In the genomic region with DNA sequence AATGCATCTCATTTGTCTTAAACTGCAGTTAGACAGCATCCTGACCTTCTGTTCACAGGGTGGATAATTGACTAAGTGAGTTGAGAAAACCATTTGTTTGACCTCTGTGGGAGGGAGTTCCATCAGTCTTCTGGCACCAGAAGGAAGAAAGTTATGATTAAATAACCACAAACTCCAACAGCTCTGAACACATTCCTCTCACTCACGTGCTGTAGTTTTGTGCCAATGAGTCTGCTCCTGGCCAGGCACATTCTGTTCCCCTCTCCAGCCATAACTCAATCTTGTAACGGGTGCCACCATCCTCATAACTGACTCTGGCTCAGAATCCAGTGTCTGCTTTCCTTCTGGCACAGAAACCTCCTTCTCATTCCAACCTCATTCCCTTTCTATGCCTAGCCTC, we compare ENCODE assay signal across 11 cellular contexts.
DNase-seq lines count a peak whose midpoint lies in the region; TF ChIP-seq lines count a peak whose summit lies in the region.
"Had no signal": no experiment of that assay in that cellular context is flagged by ENCODE, and none has a peak within 500 bp of the region (broad histone marks: within the 10 kb centered on the region; RNA-seq: fewer than 3 reads in every experiment).

No MANE protein-coding gene starts in this region.

- H3K4me1 ChIP-seq in testis, result no peaks in the 10 kb centered on the region

- CTCF ChIA-PET in MCF 10A (lab: Yijun Ruan, JAX), result no interaction called here

- H3K27me3 ChIP-seq in testis (no peaks in the 10 kb centered on the region), WERI-Rb-1 (ENCODE audit: insufficient read depth, low read depth, severe bottlenecking) (no peaks in the 10 kb centered on the region)

- DNase-seq in HCEC 1CT (peak; percentile 75), MCF 10A (ENCODE audit: unreplicated experiment) (peak; percentile 61), kidney tubule cell (ENCODE audit: low spot score) (peak; percentile 66), testis (peak; percentile 77), DMS79 treated with DMSO at 0.1 percent for 48 hours (lab: John Stamatoyannopoulos, UW) (no peak), inferior parietal cortex (ENCODE audit: extremely low spot score) (no peak), ecto neural progenitor cell (ENCODE audit: low spot score) (no peak), WERI-Rb-1 (no peak)
- DNase-seq: activated CD8-positive, alpha-beta T cell treated with anti-CD3 and anti-CD28 coated beads, Interleukin-2, amount 10 ng/mL, durations not matched to agents 7 days and 5 days; MV-4-11; NCI-H82 had no signal

- H3K27ac Mint-ChIP-seq in MCF 10A (ENCODE audit: low read depth, unreplicated experiment), result peak overlapping the region; percentile 25
- H3K27ac Mint-ChIP-seq: activated CD8-positive, alpha-beta T cell treated with anti-CD3 and anti-CD28 coated beads, Interleukin-2, amount 10 ng/mL, durations not matched to agents 7 days and 5 days had no signal

- no peaks in the 10 kb centered on the region for H3K36me3 ChIP-seq in testis (ENCODE audit: low read depth, missing control alignments)
- H3K36me3 ChIP-seq in WERI-Rb-1, result no peaks in the 10 kb centered on the region

- H3K4me3 ChIP-seq in testis, result no peak overlapping the region
- no peak overlapping the region for H3K4me3 ChIP-seq in WERI-Rb-1 (ENCODE audit: low read depth, low read length)

- no peaks in the 10 kb centered on the region for H3K9me3 ChIP-seq in testis
- H3K9me3 ChIP-seq in WERI-Rb-1 (ENCODE audit: severe bottlenecking), result no peaks in the 10 kb centered on the region

- H3K4me3 Mint-ChIP-seq in MCF 10A (ENCODE audit: unreplicated experiment), result no peak overlapping the region
- H3K4me3 Mint-ChIP-seq: activated CD8-positive, alpha-beta T cell treated with anti-CD3 and anti-CD28 coated beads, Interleukin-2, amount 10 ng/mL, durations not matched to agents 7 days and 5 days had no signal

- 16 to 46% methylated on average over 2 of the region's 2 CpGs for WGBS in testis, 2 donors

- H3K36me3 Mint-ChIP-seq in MCF 10A (ENCODE audit: insufficient read depth, unreplicated experiment), result no peaks in the 10 kb centered on the region

- peaks cover 34% of the 10 kb centered on the region for H3K4me1 Mint-ChIP-seq in MCF 10A (ENCODE audit: insufficient read depth, unreplicated experiment)

- no peaks in the 10 kb centered on the region for H3K9me3 Mint-ChIP-seq in MCF 10A (ENCODE audit: unreplicated experiment)

- no peaks in the 10 kb centered on the region for H3K27me3 Mint-ChIP-seq in MCF 10A (ENCODE audit: insufficient read depth, unreplicated experiment)

- BruUV-seq in MCF 10A (replicated peaks; lab: Mats Ljungman, UMichigan), result no TSS peak

- TF ChIP-seq CTCF in MCF 10A (IDR thresholded peaks at IDR 0.05; ENCODE audit: unreplicated experiment), result no peak
- no peak for TF ChIP-seq CTCF in testis (IDR thresholded peaks at IDR 0.05)
- TF ChIP-seq CTCF in WERI-Rb-1 (IDR thresholded peaks at IDR 0.05; ENCODE audit: low read depth, low read length), result no peak

- POLR2A ChIA-PET in MCF 10A (lab: Yijun Ruan, JAX), result no interaction called here

- intact Hi-C loops in MCF 10A (cut with micrococcal nuclease) (no loop called here), testis (cut with DNase I; ENCODE audit: low total_unique reads) (no loop called here)

- no peak for TF ChIP-seq POLR2A in testis (IDR thresholded peaks at IDR 0.05)

- H3K27ac ChIP-seq in testis (no peak overlapping the region), WERI-Rb-1 (no peak overlapping the region)

Comparison
In these comparisons a context has a peak if more than half of its experiments do, and no peak if none do; other contexts are left out.
1. DNase-seq: peak in HCEC 1CT (single experiment), MCF 10A (single experiment), kidney tubule cell (single experiment) and testis (single experiment); none in DMS79 treated with DMSO at 0.1 percent for 48 hours (single experiment), inferior parietal cortex (single experiment), ecto neural progenitor cell (single experiment) and WERI-Rb-1 (single experiment).